2 cellular contexts compared by ENCODE assay signal in genomic region chr19:47735131-47735530, GRCh38.
TF ChIP-seq lines count a peak whose summit lies in the region.

No MANE protein-coding gene starts in this region.

TF ChIP-seq in IMR-90, 13 proteins besides CTCF, POLR2A, EP300 and RAD21:
- TF ChIP-seq ELK1 (IDR thresholded peaks at IDR 0.05; ENCODE audit: borderline replicate concordance, low read depth, low read length) (no peak), RFX5 (IDR thresholded peaks at IDR 0.05; ENCODE audit: low read depth, low read length) (no peak), NFE2L2 (IDR thresholded peaks at IDR 0.05; ENCODE audit: low read depth, low read length) (no peak), BHLHE40 (IDR thresholded peaks at IDR 0.05; ENCODE audit: low read depth, low read length) (no peak)

TF ChIP-seq in HepG2, 621 proteins besides CTCF, POLR2A, EP300 and RAD21:
- TF ChIP-seq SNRNP70 (IDR thresholded peaks at IDR 0.05; ENCODE audit: low read depth, low read length) (no peak), YEATS2 (CRISPR knock-in tag; IDR thresholded peaks at IDR 0.05; ENCODE audit: borderline replicate concordance) (no peak), ZBTB8A (CRISPR knock-in tag; IDR thresholded peaks at IDR 0.05; ENCODE audit: borderline replicate concordance, low read depth) (no peak), ZMAT3 (CRISPR knock-in tag; conservative IDR thresholded peaks at IDR 0.05) (no peak), NFE2 (CRISPR knock-in tag; IDR thresholded peaks at IDR 0.05) (no peak), ZNF646 (CRISPR knock-in tag; IDR thresholded peaks at IDR 0.05) (no peak), PPARG (CRISPR knock-in tag; conservative IDR thresholded peaks at IDR 0.05) (no peak), ZGPAT (CRISPR knock-in tag; IDR thresholded peaks at IDR 0.05) (no peak), ETV5 (CRISPR knock-in tag; IDR thresholded peaks at IDR 0.05; ENCODE audit: borderline replicate concordance) (no peak), ZHX1 (CRISPR knock-in tag; IDR thresholded peaks at IDR 0.05; ENCODE audit: low read depth) (no peak), GABPB1 (CRISPR knock-in tag; IDR thresholded peaks at IDR 0.05) (no peak), YEATS4 (CRISPR knock-in tag; IDR thresholded peaks at IDR 0.05; ENCODE audit: borderline replicate concordance) (no peak), NKX3-1 (CRISPR knock-in tag; IDR thresholded peaks at IDR 0.05) (no peak), ZNF3 (CRISPR knock-in tag; IDR thresholded peaks at IDR 0.05) (no peak), ZNF335 (CRISPR knock-in tag; IDR thresholded peaks at IDR 0.05) (no peak), ZNF484 (CRISPR knock-in tag; IDR thresholded peaks at IDR 0.05; ENCODE audit: borderline replicate concordance, low read depth) (no peak), ZMYM4 (CRISPR knock-in tag; IDR thresholded peaks at IDR 0.05) (no peak), AKAP8 (CRISPR knock-in tag; IDR thresholded peaks at IDR 0.05) (no peak), HIVEP1 (CRISPR knock-in tag; IDR thresholded peaks at IDR 0.05) (no peak), FOSL2 (CRISPR knock-in tag; IDR thresholded peaks at IDR 0.05) (no peak)
